21 cellular contexts compared by ENCODE assay signal in the genomic region with DNA sequence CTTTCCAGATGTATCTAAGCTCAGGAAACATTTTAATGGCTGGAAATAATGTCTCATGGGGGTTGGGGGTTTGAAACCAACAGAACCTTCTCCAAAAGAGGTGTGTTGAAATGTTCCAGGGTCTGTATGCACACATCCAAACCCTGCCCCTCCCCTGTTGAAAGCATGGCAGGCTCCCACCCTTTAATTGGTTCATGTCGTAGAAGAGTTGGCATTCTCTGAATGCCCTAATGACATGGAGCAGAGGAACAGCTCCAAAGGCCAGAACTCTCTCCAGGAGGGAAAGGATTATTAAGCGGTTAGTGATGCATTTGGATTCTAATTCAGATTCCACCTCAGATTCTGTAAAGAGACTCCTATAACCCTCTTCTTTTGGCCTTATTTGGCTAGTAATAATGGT.
DNase-seq lines count a peak whose midpoint lies in the region; ATAC-seq lines count a peak whose summit lies in the region.
"Had no signal": no experiment of that assay in that cellular context is flagged by ENCODE, and none has a peak within 500 bp of the region (broad histone marks: within the 10 kb centered on the region; RNA-seq: fewer than 3 reads in every experiment).

No MANE protein-coding gene starts in this region.

- H3K9me3 ChIP-seq in stomach smooth muscle (ENCODE audit: control insufficient read depth in 2 of 2, low read length in 2 of 2): no peaks in the 10 kb centered on the region

- H3K9ac ChIP-seq in stomach smooth muscle (ENCODE audit: low read length in 2 of 2): no peak overlapping the region
- H3K9ac ChIP-seq: BLaER1 treated with 17β-estradiol and CSF1 and Interleukin-3, amounts not matched to agents 10 nM and 100 nM had no signal

- no peaks in the 10 kb centered on the region for H3K27me3 ChIP-seq in stomach smooth muscle (ENCODE audit: control insufficient read depth in 1 of 2, insufficient read depth in 2 of 2, low read length in 2 of 2)
- H3K27me3 ChIP-seq: BLaER1 treated with 17β-estradiol and CSF1 and Interleukin-3, amounts not matched to agents 10 nM and 100 nM had no signal

- H3K4me3 ChIP-seq in stomach smooth muscle (ENCODE audit: low read length in 2 of 2): no peak overlapping the region
- H3K4me3 ChIP-seq: BLaER1 treated with 17β-estradiol and CSF1 and Interleukin-3, amounts not matched to agents 10 nM and 100 nM; K562; SK-N-MC had no signal

- DNase-seq in Ammon's horn (ENCODE audit: low spot score) (peak; percentile 43), globus pallidus (ENCODE audit: low spot score) (peak; percentile 19), NCI-H1048 (lab: John Stamatoyannopoulos, UW) (no peak)
- DNase-seq in activated CD4-positive, alpha-beta T cell treated with anti-CD3 and anti-CD28 coated beads, Interleukin-2, amount 50 U/mL, for 48 hours: no peak
- DNase-seq: CD4-positive, alpha-beta T cell; H7; Kasumi-1; MV-4-11; NCI-H1105 treated with DMSO at 0.1 percent for 48 hours; NCI-H146; NCI-H1930; NCI-H2107; NCI-H524; NCI-H774; SIG-M5 had no signal

- peak overlapping the region; percentile 62 for H3K27ac ChIP-seq in cingulate gyrus (ENCODE audit: low read depth, low read length)
- H3K27ac ChIP-seq in stomach smooth muscle (ENCODE audit: low read length): peak overlapping the region; percentile 46
- H3K27ac ChIP-seq: BLaER1 treated with 17β-estradiol and CSF1 and Interleukin-3, amounts not matched to agents 10 nM and 100 nM; SK-N-MC had no signal

- no peaks in the 10 kb centered on the region for H3K36me3 ChIP-seq in stomach smooth muscle (ENCODE audit: control insufficient read depth in 2 of 2, insufficient read depth in 2 of 2, low read length in 2 of 2)

- H3K4me1 ChIP-seq in stomach smooth muscle (ENCODE audit: control insufficient read depth, insufficient read depth, low read length): peaks cover 6% of the 10 kb centered on the region

- no peak for ATAC-seq in GM21526 (IDR thresholded peaks at IDR 0.05; ENCODE audit: low FRiP score, unreplicated experiment)
- ATAC-seq: K562 had no signal

Comparison
In these comparisons a context has a peak if more than half of its experiments do, and no peak if none do; other contexts are left out.
1. DNase-seq: peak in Ammon's horn (single experiment) and globus pallidus (single experiment); none in NCI-H1048 (single experiment) and activated CD4-positive, alpha-beta T cell treated with anti-CD3 and anti-CD28 coated beads, Interleukin-2, amount 50 U/mL, for 48 hours (0 of 2).